ENCODE assay signal across 18 cellular contexts in the genomic region with DNA sequence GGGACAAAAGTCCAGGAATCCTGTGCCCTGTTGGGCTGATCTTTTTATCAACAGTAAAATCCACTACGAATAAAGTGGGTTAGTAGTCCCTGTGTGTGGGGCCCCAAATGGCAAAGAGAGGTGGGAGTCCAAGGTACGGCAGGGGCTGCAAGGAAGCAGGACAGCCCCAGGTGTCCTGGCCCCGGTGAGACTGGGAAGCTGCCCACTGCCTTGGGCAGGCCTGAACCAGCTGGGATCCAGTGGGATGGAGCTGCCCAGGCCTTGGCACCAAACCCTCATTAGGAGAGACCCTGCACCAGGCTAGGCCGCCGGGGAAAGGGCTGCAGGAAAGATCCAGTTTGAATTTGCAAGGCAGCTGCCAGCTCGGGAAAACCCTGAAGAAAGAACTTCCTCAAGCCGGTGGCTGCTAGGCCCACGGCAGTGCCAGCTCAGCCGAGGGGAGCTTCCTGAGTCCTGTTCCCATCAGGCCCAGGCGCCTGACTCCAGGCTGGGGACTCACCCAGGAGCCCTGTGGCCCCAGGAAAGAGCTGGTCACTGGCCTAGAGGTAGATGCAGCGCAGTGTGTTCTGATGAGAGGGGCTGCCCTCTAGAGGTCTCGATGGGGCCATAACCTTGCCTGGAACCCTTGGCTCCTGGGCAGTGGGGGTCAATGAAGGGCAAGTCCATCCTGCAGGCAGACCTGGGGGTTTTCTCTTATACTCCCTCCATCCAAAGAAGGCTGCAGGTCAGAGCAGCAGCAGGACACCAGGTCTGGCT. TPM values are rescaled to one million over a fixed set of nuclear protein-coding genes. Genes with fewer than 3 reads are reported as not detected.
DNase-seq lines count a peak whose midpoint lies in the region; ATAC-seq and TF ChIP-seq lines count a peak whose summit lies in the region.
"Had no signal": no experiment of that assay in that cellular context is flagged by ENCODE, and none has a peak within 500 bp of the region (broad histone marks: within the 10 kb centered on the region; RNA-seq: fewer than 3 reads in every experiment).

No MANE protein-coding gene starts in this region.

- H2BK12ac ChIP-seq in neuronal stem cell (ENCODE audit: low read length) = peak overlapping the region; percentile 73

- peaks cover 10% of the 10 kb centered on the region; the same call in 1 of the 2 replicates for H3F3A ChIP-seq in GM23338 (replicated peaks; ENCODE audit: low read depth)

- no peaks in the 10 kb centered on the region for H3K79me2 ChIP-seq in GM23338 (replicated peaks; ENCODE audit: insufficient read depth)

- peak; percentile 53 to 86 for TF ChIP-seq CTCF in GM23338 (conservative IDR thresholded peaks at IDR 0.05; ENCODE audit: low read depth in 2 of 2)

- H3K4me3 ChIP-seq in GM23338 (no peak overlapping the region), neuronal stem cell (ENCODE audit: low read length in 2 of 2) (no peak overlapping the region)
- H3K4me3 ChIP-seq: tibial nerve had no signal

- peak overlapping the region; percentile 48 for H2BK5ac ChIP-seq in neuronal stem cell (ENCODE audit: low read length)

- H3K18ac ChIP-seq in neuronal stem cell (ENCODE audit: low read length) = peak overlapping the region; percentile 85

- H3K36me3 ChIP-seq in GM23338 (ENCODE audit: insufficient read depth) (no peaks in the 10 kb centered on the region), neuronal stem cell (replicated peaks in 1 of 2; ENCODE audit: control insufficient read depth in 2 of 2, insufficient read depth in 2 of 2, low read length in 2 of 2) (no peaks in the 10 kb centered on the region)

- H3K79me1 ChIP-seq in neuronal stem cell (ENCODE audit: low read depth, low read length) = no peaks in the 10 kb centered on the region

- no peak overlapping the region for H3K4me2 ChIP-seq in GM23338
- no peak overlapping the region for H3K4me2 ChIP-seq in neuronal stem cell (ENCODE audit: insufficient read depth, low read length, poor library complexity, severe bottlenecking)

- peak; percentile 85 for ATAC-seq in GM23338
- ATAC-seq in HG02840 (IDR thresholded peaks at IDR 0.05; ENCODE audit: low FRiP score, unreplicated experiment) = no peak
- ATAC-seq in Right ventricle myocardium superior (ENCODE audit: poor library complexity) = no peak

- peak overlapping the region; percentile 38 for H2BK15ac ChIP-seq in neuronal stem cell (ENCODE audit: low read length)

- no peak overlapping the region for H3K23ac ChIP-seq in neuronal stem cell (ENCODE audit: low read depth, low read length, poor library complexity)

- H3K4me3 Mint-ChIP-seq in GM23338 = no peak overlapping the region
- H3K4me3 Mint-ChIP-seq: activated CD4-positive, alpha-beta T cell treated with anti-CD3 and anti-CD28 coated beads for 36 hours; dendritic cell treated with granulocyte-macrophage colony-stimulating factor and Interleukin-4, amounts not matched to agents 40 ng/mL and 50 ng/mL, for 4 days; nephron progenitor cell had no signal

- H3K4ac ChIP-seq in neuronal stem cell (ENCODE audit: low read length) = no peak overlapping the region

- H3K27ac ChIP-seq in GM23338 (ENCODE audit: low read depth) = no peak overlapping the region
- peak overlapping the region; percentile 49 for H3K27ac ChIP-seq in caudate nucleus (ENCODE audit: low read depth, low read length)
- H3K27ac ChIP-seq in neuronal stem cell (replicated peaks; ENCODE audit: low read length) = no peak overlapping the region
- H3K27ac ChIP-seq: C4-2B, tibial nerve had no signal

- peak overlapping the region; percentile 81 for H2BK120ac ChIP-seq in neuronal stem cell (ENCODE audit: low read depth, low read length)

- no peaks in the 10 kb centered on the region for H4K20me1 ChIP-seq in GM23338 (replicated peaks; ENCODE audit: insufficient read depth)

- H3K9ac ChIP-seq in neuronal stem cell (ENCODE audit: low read depth, low read length, poor library complexity) = peak overlapping the region; percentile 44

- no peak overlapping the region for H3K27ac Mint-ChIP-seq in GM23338
- H3K27ac Mint-ChIP-seq: activated CD4-positive, alpha-beta T cell treated with anti-CD3 and anti-CD28 coated beads for 36 hours; dendritic cell treated with granulocyte-macrophage colony-stimulating factor and Interleukin-4, amounts not matched to agents 40 ng/mL and 50 ng/mL, for 4 days; nephron progenitor cell had no signal

- no peaks in the 10 kb centered on the region; the same call in 2 of the 3 replicates for H3K36me3 Mint-ChIP-seq in GM23338 (ENCODE audit: low read depth)

- intact Hi-C loops in Right ventricle myocardium superior (cut with DNase I) = no loop called here

- no peak overlapping the region for H4K8ac ChIP-seq in neuronal stem cell (ENCODE audit: low read depth, low read length)

- no peaks in the 10 kb centered on the region; the same call in 1 of the 3 replicates for H3K4me1 Mint-ChIP-seq in GM23338

- H2AFZ ChIP-seq in GM23338 (no peak overlapping the region), neuronal stem cell (ENCODE audit: low read length) (peak overlapping the region; percentile 75)

- H3K9me3 ChIP-seq in neuronal stem cell (replicated peaks in 1 of 2; ENCODE audit: control insufficient read depth in 2 of 2, insufficient read depth in 1 of 2, low read depth in 1 of 2, low read length in 2 of 2) = no peaks in the 10 kb centered on the region
- H3K9me3 ChIP-seq: tibial nerve had no signal

- H3K9me3 Mint-ChIP-seq in GM23338 = no peaks in the 10 kb centered on the region
- H3K9me3 Mint-ChIP-seq: dendritic cell treated with granulocyte-macrophage colony-stimulating factor and Interleukin-4, amounts not matched to agents 40 ng/mL and 50 ng/mL, for 4 days; nephron progenitor cell had no signal

- H4K91ac ChIP-seq in neuronal stem cell (ENCODE audit: low read depth, low read length, poor library complexity) = no peak overlapping the region

- DNase-seq in GM23338 (ENCODE audit: low spot score) (peak; percentile 93), MV-4-11 (lab: John Stamatoyannopoulos, UW) (peak; percentile 7), caudate nucleus (lab: John Stamatoyannopoulos, UW) (peak in 22 of 61 donors; percentile 13 to 81 (median 34)), neuronal stem cell (ENCODE audit: low spot score) (no peak), SIG-M5 treated with dmso at 0.1 percent for 504 hours (lab: John Stamatoyannopoulos, UW; ENCODE audit: unreplicated experiment) (no peak), Right ventricle myocardium superior (no peak)
- DNase-seq: activated CD4-positive, alpha-beta T cell treated with anti-CD3 and anti-CD28 coated beads for 36 hours; NCI-H1436; NCI-H510A treated with DMSO at 0.1 percent for 48 hours; nephron progenitor cell; stimulated activated CD4-positive, alpha-beta T cell treated with anti-CD3 and anti-CD28 coated beads, Interleukin-2, amount 100 ng/mL, for 24 hours had no signal

- H2AK5ac ChIP-seq in neuronal stem cell (ENCODE audit: low read depth, low read length) = peak overlapping the region; percentile 86

- peaks cover 20% of the 10 kb centered on the region for H3K27me3 Mint-ChIP-seq in GM23338 (ENCODE audit: insufficient read depth, low read depth, poor library complexity)
- H3K27me3 Mint-ChIP-seq: activated CD4-positive, alpha-beta T cell treated with anti-CD3 and anti-CD28 coated beads for 36 hours had no signal

- no peak overlapping the region for H3K14ac ChIP-seq in neuronal stem cell (ENCODE audit: low read length)

- H3K9me2 ChIP-seq in GM23338 (ENCODE audit: insufficient read depth) = no peaks in the 10 kb centered on the region

- no CpG with 5 or more reads among the region's 12 CpGs for WGBS in neuronal stem cell (ENCODE audit: extremely low coverage in 2 of 2, insufficient read length in 2 of 2, insufficient replicate concordance in 1 of 2), 2 donors

- H3K27me3 ChIP-seq in GM23338 (ENCODE audit: insufficient read depth) = no peaks in the 10 kb centered on the region
- peaks cover 0 to 29% (median 2%) of the 10 kb centered on the region in 3 experiments for H3K27me3 ChIP-seq in neuronal stem cell (ENCODE audit: control insufficient read depth in 3 of 3, insufficient read depth in 3 of 3, low read depth in 1 of 3, low read length in 3 of 3)
- H3K27me3 ChIP-seq: tibial nerve had no signal

- H3K4me1 ChIP-seq in GM23338 (ENCODE audit: insufficient read depth) (peaks cover 1% of the 10 kb centered on the region), neuronal stem cell (ENCODE audit: control insufficient read depth in 2 of 2, insufficient read depth in 1 of 2, low read depth in 1 of 2, low read length in 2 of 2) (peaks cover 2 to 18% of the 10 kb centered on the region in 2 donors)

RNA-seq across cellular contexts. Expression of a gene that starts 14.4 kb away (rescaled TPM):
- 132 and 153 TPM in 2 replicates for total RNA-seq in GM23338 (2014; rRNA removed; shearing (Covaris generic))
- 138 and 140 TPM in 2 replicates for polyA plus RNA-seq in GM23338 (2016; fragmentation: Nextera tagmentation; extraction: Ambion mirVana)
- 457 TPM for polyA plus RNA-seq in neuronal stem cell (2013, experiment 1 of 2)
- 458 TPM for polyA plus RNA-seq in neuronal stem cell (2013, experiment 2 of 2)
- total RNA-seq in Right ventricle myocardium superior = 126 TPM

RNA-seq across cellular contexts. Expression of a gene that starts 16.5 kb away (rescaled TPM):
- total RNA-seq in GM23338 (2014; rRNA removed; shearing (Covaris generic)) = 0.28 and 3.0 TPM in 2 replicates
- 0.68 and 1.3 TPM in 2 replicates for polyA plus RNA-seq in GM23338 (2016; fragmentation: Nextera tagmentation; extraction: Ambion mirVana)
- 3.5 TPM for polyA plus RNA-seq in neuronal stem cell (2013, experiment 1 of 2)
- polyA plus RNA-seq in neuronal stem cell (2013, experiment 2 of 2) = 3.2 TPM
- 10.6 TPM for total RNA-seq in Right ventricle myocardium superior
- total RNA-seq: fibroblast of lung; lung microvascular endothelial cell; T-helper 1 cell treated with Interleukin-12 subunit alpha and Interleukin-12 subunit beta and Interleukin-4 antibody, amounts not matched to agents 30 ng/mL and 1 ng/mL, for 36 hours had no signal

RNA-seq across cellular contexts. Expression of a gene that starts 30.2 kb away (rescaled TPM):
- not detected in 2 replicates for total RNA-seq in GM23338 (2014; rRNA removed; shearing (Covaris generic))
- polyA plus RNA-seq in GM23338 (2016; fragmentation: Nextera tagmentation; extraction: Ambion mirVana) = not detected in 2 replicates
- 0.03 TPM for polyA plus RNA-seq in neuronal stem cell (2013, experiment 1 of 2)
- polyA plus RNA-seq in neuronal stem cell (2013, experiment 2 of 2) = 0.04 TPM
- total RNA-seq in Right ventricle myocardium superior = not detected
- total RNA-seq: fibroblast of lung; lung microvascular endothelial cell; T-helper 1 cell treated with Interleukin-12 subunit alpha and Interleukin-12 subunit beta and Interleukin-4 antibody, amounts not matched to agents 30 ng/mL and 1 ng/mL, for 36 hours; tibial nerve had no signal
- polyA plus RNA-seq: fibroblast of lung had no signal

RNA-seq across cellular contexts. Expression of a gene that starts 47.4 kb away (rescaled TPM):
- total RNA-seq in GM23338 (2014; rRNA removed; shearing (Covaris generic)) = 2.4 and 8.0 TPM in 2 replicates
- polyA plus RNA-seq in GM23338 (2016; fragmentation: Nextera tagmentation; extraction: Ambion mirVana) = 3.0 and 3.3 TPM in 2 replicates
- polyA plus RNA-seq in neuronal stem cell (2013, experiment 1 of 2) = 5.0 TPM
- polyA plus RNA-seq in neuronal stem cell (2013, experiment 2 of 2) = 5.2 TPM
- total RNA-seq in Right ventricle myocardium superior = 19.9 TPM

RNA-seq across cellular contexts. Expression of a gene that starts 57.3 kb away (rescaled TPM):
- total RNA-seq in GM23338 (2014; rRNA removed; shearing (Covaris generic)) = 0.59 and 1.5 TPM in 2 replicates
- polyA plus RNA-seq in GM23338 (2016; fragmentation: Nextera tagmentation; extraction: Ambion mirVana) = 0.86 and 1.5 TPM in 2 replicates
- polyA plus RNA-seq in neuronal stem cell (2013, experiment 1 of 2) = 0.28 TPM
- polyA plus RNA-seq in neuronal stem cell (2013, experiment 2 of 2) = 0.21 TPM
- total RNA-seq in Right ventricle myocardium superior = 29.6 TPM
- total RNA-seq: activated CD4-positive, alpha-beta T cell treated with anti-CD3 and anti-CD28 coated beads for 36 hours; fibroblast of lung; lung microvascular endothelial cell; T-helper 1 cell treated with Interleukin-12 subunit alpha and Interleukin-12 subunit beta and Interleukin-4 antibody, amounts not matched to agents 30 ng/mL and 1 ng/mL, for 36 hours had no signal
- polyA plus RNA-seq: fibroblast of lung had no signal

Comparison
In these comparisons a context has a peak if more than half of its experiments do, and no peak if none do; other contexts are left out.
1. DNase-seq: peak in GM23338 (single experiment) and MV-4-11 (single experiment); none in neuronal stem cell (single experiment), SIG-M5 treated with dmso at 0.1 percent for 504 hours (single experiment) and Right ventricle myocardium superior (single experiment).